Comparison of ENCODE assay signal across 1 cellular context in the genomic region with DNA sequence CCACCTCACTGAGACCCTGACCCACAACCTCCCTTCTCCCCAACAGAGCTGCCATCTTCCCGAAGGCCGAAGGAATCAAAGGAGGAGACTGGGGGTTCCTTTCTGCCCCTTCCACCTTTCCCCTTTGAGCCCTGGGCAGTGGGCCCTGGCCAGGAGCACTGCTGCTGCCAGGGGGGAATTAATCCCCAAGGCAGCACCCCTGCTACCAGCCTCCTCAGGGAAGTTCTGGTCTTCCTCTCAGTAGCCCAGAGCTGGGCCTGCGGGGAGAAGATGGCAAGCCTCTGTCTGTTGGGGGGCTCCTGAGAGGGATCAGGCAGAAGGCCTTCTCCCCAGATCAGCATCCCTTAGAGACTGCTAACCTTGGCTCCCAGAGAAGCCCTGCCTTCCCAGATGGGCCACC.
TF ChIP-seq lines count a peak whose summit lies in the region.

No MANE protein-coding gene starts in this region.

TF ChIP-seq in H1, 55 proteins besides CTCF, POLR2A, EP300 and RAD21:
- TF ChIP-seq CEBPB (IDR thresholded peaks at IDR 0.05; ENCODE audit: low read depth, low read length) = no peak
TF ChIP-seq in H1: peak in this region for 0.
